ENCODE assay signal across 28 cellular contexts in genomic region chr9:130366072-130366471, GRCh38.
"Had no signal": no experiment of that assay in that cellular context is flagged by ENCODE, and none has a peak within 500 bp of the region (broad histone marks: within the 10 kb centered on the region; RNA-seq: fewer than 3 reads in every experiment).

No MANE protein-coding gene starts in this region.

- H3K27ac ChIP-seq: stomach, suprapubic skin, testis, thoracic aorta, thyroid gland, tibial artery, tibial nerve, transverse colon, upper lobe of left lung, upper lobe of right lung, uterus, vagina had no signal

- H3K27ac Mint-ChIP-seq: stimulated activated effector memory CD8-positive, alpha-beta T cell treated with anti-CD3 and anti-CD28 coated beads, Interleukin-12 subunit alpha, Interleukin-12 subunit beta, amount 100 ng/mL, for 72 hours; stimulated activated memory B cell treated with anti-CD40 and anti-IgM and Interleukin-4, amounts not matched to agents 10 μg/mL and 1 μg/mL and 100 μg/mL, for 72 hours; stimulated activated naive B cell treated with anti-CD40 and anti-IgM and Interleukin-4, amounts not matched to agents 10 μg/mL and 1 μg/mL and 100 μg/mL, for 72 hours; stimulated activated naive CD8-positive, alpha-beta T cell treated with anti-CD3 and anti-CD28 coated beads, Interleukin-15, amount 100 ng/mL, for 72 hours; stimulated activated naive CD8-positive, alpha-beta T cell treated with anti-CD3 and anti-CD28 coated beads, Interleukin-15, Interleukin-2, amounts not matched to agents 100 ng/mL and 50 ng/mL, for 24 hours; type B pancreatic cell had no signal

- H3K27me3 ChIP-seq: testis, thyroid gland, tibial nerve, transverse colon, upper lobe of left lung, upper lobe of right lung, uterus, vagina had no signal

- H3K9me3 Mint-ChIP-seq: stimulated activated effector memory CD8-positive, alpha-beta T cell treated with anti-CD3 and anti-CD28 coated beads, Interleukin-12 subunit alpha, Interleukin-12 subunit beta, amount 100 ng/mL, for 72 hours; type B pancreatic cell had no signal

- H3K36me3 ChIP-seq: stomach, suprapubic skin, thoracic aorta, thyroid gland, tibial artery, tibial nerve, transverse colon, upper lobe of left lung, upper lobe of right lung, uterus, vagina had no signal

- DNase-seq: stimulated activated CD4-positive, alpha-beta T cell treated with anti-CD3 and anti-CD28 coated beads, Interleukin-2, amount 100 ng/mL, for 48 hours; stimulated activated CD4-positive, alpha-beta T cell treated with anti-CD3 and anti-CD28 coated beads, Interleukin-4, amount 100 ng/mL, for 1 hour; stimulated activated CD4-positive, alpha-beta T cell treated with anti-CD3 and anti-CD28 coated beads, Interleukin-4, amount 100 ng/mL, for 24 hours; stimulated activated CD4-positive, alpha-beta T cell treated with anti-CD3 and anti-CD28 coated beads, Interleukin-4, amount 100 ng/mL, for 4 hours; stimulated activated CD8-positive, alpha-beta memory T cell treated with anti-CD3 and anti-CD28 coated beads, Interleukin-4, amount 100 ng/mL, for 48 hours; stimulated activated naive B cell treated with anti-CD40 and anti-IgM and Interleukin-4, amounts not matched to agents 10 μg/mL and 1 μg/mL and 100 μg/mL, for 72 hours; stimulated activated naive CD4-positive, alpha-beta T cell; stimulated activated naive CD4-positive, alpha-beta T cell treated with Interleukin-2 at 50 U/mL for 16 hours; stimulated activated naive CD8-positive, alpha-beta T cell treated with anti-CD3 and anti-CD28 coated beads, Interleukin-15, amount 100 ng/mL, for 72 hours; stimulated activated naive CD8-positive, alpha-beta T cell treated with anti-CD3 and anti-CD28 coated beads, Interleukin-15, Interleukin-2, amounts not matched to agents 100 U/mL and 50 U/mL, for 24 hours; stomach; substantia nigra; testis; thyroid gland; tibial artery; transverse colon; trophoblast cell; upper lobe of left lung; upper lobe of right lung; uterus had no signal

- H3K4me1 ChIP-seq: stomach, suprapubic skin, testis, thyroid gland, tibial artery, tibial nerve, transverse colon, upper lobe of left lung, upper lobe of right lung, uterus, vagina had no signal

- ATAC-seq: stimulated activated effector memory CD8-positive, alpha-beta T cell treated with anti-CD3 and anti-CD28 coated beads, Interleukin-12 subunit alpha, Interleukin-12 subunit beta, amount 100 ng/mL, for 72 hours; stimulated activated memory B cell treated with anti-CD40 and anti-IgM and Interleukin-4, amounts not matched to agents 10 μg/mL and 1 μg/mL and 100 μg/mL, for 72 hours; stimulated activated naive B cell treated with anti-CD40 and anti-IgM and Interleukin-4, amounts not matched to agents 10 μg/mL and 1 μg/mL and 100 μg/mL, for 72 hours; stimulated activated naive CD8-positive, alpha-beta T cell treated with anti-CD3 and anti-CD28 coated beads, Interleukin-15, amount 100 ng/mL, for 72 hours; stimulated activated naive CD8-positive, alpha-beta T cell treated with anti-CD3 and anti-CD28 coated beads, Interleukin-15, Interleukin-2, amounts not matched to agents 100 U/mL and 50 U/mL, for 24 hours; upper lobe of right lung had no signal

- H3K4me3 Mint-ChIP-seq: stimulated activated effector memory CD8-positive, alpha-beta T cell treated with anti-CD3 and anti-CD28 coated beads, Interleukin-12 subunit alpha, Interleukin-12 subunit beta, amount 100 ng/mL, for 72 hours; stimulated activated memory B cell treated with anti-CD40 and anti-IgM and Interleukin-4, amounts not matched to agents 10 μg/mL and 1 μg/mL and 100 μg/mL, for 72 hours; stimulated activated naive B cell treated with anti-CD40 and anti-IgM and Interleukin-4, amounts not matched to agents 10 μg/mL and 1 μg/mL and 100 μg/mL, for 72 hours; stimulated activated naive CD8-positive, alpha-beta T cell treated with anti-CD3 and anti-CD28 coated beads, Interleukin-15, amount 100 ng/mL, for 72 hours; stimulated activated naive CD8-positive, alpha-beta T cell treated with anti-CD3 and anti-CD28 coated beads, Interleukin-15, Interleukin-2, amounts not matched to agents 100 ng/mL and 50 ng/mL, for 24 hours; type B pancreatic cell had no signal

- H3K4me3 ChIP-seq: stomach, suprapubic skin, testis, thoracic aorta, thyroid gland, tibial artery, tibial nerve, transverse colon, upper lobe of left lung, upper lobe of right lung, uterus, vagina had no signal

- H3K9me3 ChIP-seq: stomach, suprapubic skin, testis, thoracic aorta, thyroid gland, tibial artery, tibial nerve, transverse colon, upper lobe of left lung, upper lobe of right lung, uterus, vagina had no signal

- H3K36me3 Mint-ChIP-seq: stimulated activated effector memory CD8-positive, alpha-beta T cell treated with anti-CD3 and anti-CD28 coated beads, Interleukin-12 subunit alpha, Interleukin-12 subunit beta, amount 100 ng/mL, for 72 hours; stimulated activated memory B cell treated with anti-CD40 and anti-IgM and Interleukin-4, amounts not matched to agents 10 μg/mL and 1 μg/mL and 100 μg/mL, for 72 hours; type B pancreatic cell had no signal

- H3K27me3 Mint-ChIP-seq: stimulated activated naive CD8-positive, alpha-beta T cell treated with anti-CD3 and anti-CD28 coated beads, Interleukin-15, amount 100 ng/mL, for 72 hours had no signal
